Comparison of ENCODE assay signal across 6 cellular contexts in genomic region chr12:54033980-54034783, GRCh38. TPM values are rescaled to one million over a fixed set of nuclear protein-coding genes. Genes with fewer than 3 reads are reported as not detected.
DNase-seq lines count a peak whose midpoint lies in the region; ATAC-seq and TF ChIP-seq lines count a peak whose summit lies in the region.

No MANE protein-coding gene starts in this region.

- H3K27me3 ChIP-seq in right atrium auricular region (peaks cover 36 to 53% of the 10 kb centered on the region in 2 donors), upper lobe of right lung (peaks cover 93% of the 10 kb centered on the region)

- H3K9me3 ChIP-seq in right atrium auricular region (peaks cover 0 to 6% of the 10 kb centered on the region in 2 donors), upper lobe of right lung (no peaks in the 10 kb centered on the region)

- ATAC-seq in Right ventricle myocardium superior (ENCODE audit: poor library complexity) (peak; percentile 47), left ventricle myocardium superior (peak; percentile 36), upper lobe of right lung (no peak), HG02938 (IDR thresholded peaks at IDR 0.05; ENCODE audit: unreplicated experiment) (no peak)

- DNase-seq in Right ventricle myocardium superior (no peak), right atrium auricular region (ENCODE audit: low spot score) (no peak), left ventricle myocardium superior (no peak), upper lobe of right lung (peak; percentile 57), AG08396 (ENCODE audit: low spot score) (no peak)

- H3K36me3 ChIP-seq in right atrium auricular region: no peaks in the 10 kb centered on the region
- H3K36me3 ChIP-seq in upper lobe of right lung: no peaks in the 10 kb centered on the region

- H3K4me3 ChIP-seq in right atrium auricular region: peak overlapping the region in 1 of 2 donors; percentile 40
- peak overlapping the region; percentile 33 for H3K4me3 ChIP-seq in upper lobe of right lung

- intact Hi-C loops in Right ventricle myocardium superior (cut with DNase I): no loop called here
- intact Hi-C loops in left ventricle myocardium superior (cut with micrococcal nuclease): no loop called here
- intact Hi-C loops in upper lobe of right lung (cut with DNase I): no loop called here

- H3K27ac ChIP-seq in right atrium auricular region: no peak overlapping the region
- no peak overlapping the region for H3K27ac ChIP-seq in upper lobe of right lung

- H3K4me1 ChIP-seq in right atrium auricular region (peaks cover 0 to 34% of the 10 kb centered on the region in 2 donors), upper lobe of right lung (no peaks in the 10 kb centered on the region)

- TF ChIP-seq CTCF in right atrium auricular region (IDR thresholded peaks at IDR 0.05) (no peak), upper lobe of right lung (IDR thresholded peaks at IDR 0.05) (no peak)

RNA-seq across cellular contexts. Expression of gene HOXC5, which starts 1.3 kb away (rescaled TPM):
- not detected for total RNA-seq in Right ventricle myocardium superior
- under 1 TPM in 1 of 2 donors, not detected in 1; 0.33 TPM for total RNA-seq in right atrium auricular region
- total RNA-seq in left ventricle myocardium superior: not detected
- total RNA-seq in upper lobe of right lung: not detected

RNA-seq across cellular contexts. Expression of gene HOXC6, which starts 5.9 kb away (rescaled TPM):
- total RNA-seq in Right ventricle myocardium superior (0.30 TPM), right atrium auricular region (not detected), left ventricle myocardium superior (0.15 TPM), upper lobe of right lung (1.4 TPM)

RNA-seq across cellular contexts. Expression of gene HOXC4, which starts 19.5 kb away (rescaled TPM):
- not detected for total RNA-seq in Right ventricle myocardium superior
- total RNA-seq in right atrium auricular region: under 1 TPM in 1 of 2 donors, not detected in 1; 0.20 TPM
- not detected for total RNA-seq in left ventricle myocardium superior
- total RNA-seq in upper lobe of right lung: 0.61 TPM

RNA-seq across cellular contexts. Expression of gene HOXC8, which starts 25.4 kb away (rescaled TPM):
- total RNA-seq in Right ventricle myocardium superior (not detected), right atrium auricular region (not detected), left ventricle myocardium superior (not detected), upper lobe of right lung (0.55 TPM)

RNA-seq across cellular contexts. Expression of gene HOXC9, which starts 34.2 kb away (rescaled TPM):
- not detected for total RNA-seq in Right ventricle myocardium superior
- not detected for total RNA-seq in right atrium auricular region
- not detected for total RNA-seq in left ventricle myocardium superior
- total RNA-seq in upper lobe of right lung: 0.61 TPM

Comparison
In these comparisons a context has a peak if more than half of its experiments do, and no peak if none do; other contexts are left out.
1. ATAC-seq: peak in Right ventricle myocardium superior (single experiment) and left ventricle myocardium superior (single experiment); none in upper lobe of right lung (single experiment) and HG02938 (single experiment).